Comparison of ENCODE assay signal across 25 cellular contexts in genomic region chr2:39860538-39860937, GRCh38.
DNase-seq lines count a peak whose midpoint lies in the region; ATAC-seq, FAIRE-seq and TF ChIP-seq lines count a peak whose summit lies in the region.
"Had no signal": no experiment of that assay in that cellular context is flagged by ENCODE, and none has a peak within 500 bp of the region (broad histone marks: within the 10 kb centered on the region; RNA-seq: fewer than 3 reads in every experiment).

No MANE protein-coding gene starts in this region.

- H3K4me3 ChIP-seq in RWPE2 (ENCODE audit: severe bottlenecking) (no peak overlapping the region), bronchial epithelial cell (ENCODE audit: low read depth, low read length) (no peak overlapping the region)
- H3K4me3 ChIP-seq: BLaER1, GM12878 had no signal

- H3K9me3 ChIP-seq in RWPE2 (ENCODE audit: severe bottlenecking) = peaks cover 2% of the 10 kb centered on the region
- H3K9me3 ChIP-seq: BE2C had no signal

- TF ChIP-seq CTCF in RWPE2 (IDR thresholded peaks at IDR 0.05; ENCODE audit: poor library complexity, severe bottlenecking) = no peak
- no peak for TF ChIP-seq CTCF in bronchial epithelial cell (IDR thresholded peaks at IDR 0.05; ENCODE audit: insufficient read depth, low read length, severe bottlenecking)
- TF ChIP-seq CTCF in foreskin keratinocyte (conservative IDR thresholded peaks at IDR 0.05) = no peak

- H3K27me3 ChIP-seq in RWPE2 (ENCODE audit: insufficient read depth, poor library complexity, severe bottlenecking) = no peaks in the 10 kb centered on the region
- H3K27me3 ChIP-seq in bronchial epithelial cell (ENCODE audit: control insufficient read depth, insufficient read depth, low read length) = no peaks in the 10 kb centered on the region
- H3K27me3 ChIP-seq in foreskin keratinocyte = no peaks in the 10 kb centered on the region
- H3K27me3 ChIP-seq: BE2C, BLaER1 had no signal

- DNase-seq in RWPE2 (ENCODE audit: low spot score) (no peak), bronchial epithelial cell (ENCODE audit: low read depth) (peak; percentile 75), foreskin keratinocyte (peak in 1 of 2 donors; percentile 55), NCI-H82 treated with DMSO at 0.1 percent for 48 hours (lab: John Stamatoyannopoulos, UW; ENCODE audit: unreplicated experiment) (no peak)
- DNase-seq: 8988T; ACHN; BE2C; C1 segment of cervical spinal cord; CD4-positive, alpha-beta memory T cell; CD4-positive, CD25-positive, alpha-beta regulatory T cell; CD8-positive, alpha-beta memory T cell; COR-L47; DMS 273 treated with DMSO at 0.1 percent for 48 hours; DMS153; DMS53; DMS79; DND-41; EL; GDM1 had no signal

- H3K27ac ChIP-seq in RWPE2 (ENCODE audit: poor library complexity, severe bottlenecking) (no peak overlapping the region), foreskin keratinocyte (no peak overlapping the region)
- H3K27ac ChIP-seq: BLaER1 had no signal

- FAIRE-seq in bronchial epithelial cell (lab: Jason Lieb, UNC) = no peak
- FAIRE-seq: GM12878, GM12892, GM18507 had no signal

- H3K4me1 ChIP-seq in RWPE2 (ENCODE audit: insufficient read depth, poor library complexity, severe bottlenecking) (peaks cover 3% of the 10 kb centered on the region), foreskin keratinocyte (peaks cover 10% of the 10 kb centered on the region)
- H3K4me1 ChIP-seq: BE2C had no signal

- H3K36me3 ChIP-seq in RWPE2 (ENCODE audit: low read depth) (no peaks in the 10 kb centered on the region), bronchial epithelial cell (ENCODE audit: control insufficient read depth, insufficient read depth, low read length) (no peaks in the 10 kb centered on the region)
- H3K36me3 ChIP-seq: BE2C, BLaER1 had no signal

- ATAC-seq in RWPE2 (ENCODE audit: low read depth) = peak; percentile 31; the same call in 1 of the 3 replicates
- ATAC-seq in foreskin keratinocyte = peak; percentile 89
- no peak for ATAC-seq in HG02885 (IDR thresholded peaks at IDR 0.05; ENCODE audit: poor library complexity, unreplicated experiment)
- no peak for ATAC-seq in HG02870 (IDR thresholded peaks at IDR 0.05; ENCODE audit: unreplicated experiment)
- ATAC-seq: GM12878 had no signal

Comparison
In these comparisons a context has a peak if more than half of its experiments do, and no peak if none do; other contexts are left out.
1. ATAC-seq: peak in RWPE2 (single experiment) and foreskin keratinocyte (single experiment); none in HG02885 (single experiment) and HG02870 (single experiment).